2 cellular contexts compared by ENCODE assay signal in the genomic region with DNA sequence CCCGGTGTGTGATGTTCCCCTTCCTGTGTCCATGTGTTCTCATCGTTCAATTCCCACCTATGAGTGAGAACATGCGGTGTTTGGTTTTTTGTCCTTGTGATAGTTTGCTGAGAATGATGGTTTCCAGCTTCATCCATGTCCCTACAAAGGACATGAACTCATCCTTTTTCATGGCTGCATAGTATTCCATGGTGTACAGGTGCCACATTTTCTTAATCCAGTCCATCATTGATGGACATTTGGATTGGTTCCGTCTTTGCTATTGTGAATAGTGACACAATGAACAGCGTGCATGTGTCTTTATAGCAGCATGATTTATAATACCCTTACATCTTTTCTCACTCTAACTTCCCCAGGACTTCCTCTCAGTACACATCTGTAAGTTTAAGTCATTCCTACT. TPM values are rescaled to one million over a fixed set of nuclear protein-coding genes. Genes with fewer than 3 reads are reported as not detected.
"Had no signal": no experiment of that assay in that cellular context is flagged by ENCODE, and none has a peak within 500 bp of the region (broad histone marks: within the 10 kb centered on the region; RNA-seq: fewer than 3 reads in every experiment).

No MANE protein-coding gene starts in this region.

RNA-seq across cellular contexts. Expression of gene DPP10, which starts 35.1 kb away (rescaled TPM):
- total RNA-seq: G401, GM12878 had no signal
- polyA plus RNA-seq: GM12878 had no signal
